In genomic region chr10:29135318-29135717, GRCh38 we compare ENCODE assay signal across 19 cellular contexts.
A peak's percentile ranks its signal among the peaks of the same experiment; 100 is the strongest.
DNase-seq lines count a peak whose midpoint lies in the region; ATAC-seq, FAIRE-seq and TF ChIP-seq lines count a peak whose summit lies in the region.
"Had no signal": no experiment of that assay in that cellular context is flagged by ENCODE, and none has a peak within 500 bp of the region (broad histone marks: within the 10 kb centered on the region; RNA-seq: fewer than 3 reads in every experiment).

No MANE protein-coding gene starts in this region.

- H3K23ac ChIP-seq in trophoblast cell (ENCODE audit: low read length) = no peak overlapping the region

- TF ChIP-seq CTCF in K562 (IDR thresholded peaks at IDR 0.05 in 2 of 3, conservative IDR thresholded peaks at IDR 0.05 in 1 of 3; ENCODE audit: insufficient read depth in 2 of 3, low read depth in 1 of 3, low read length in 3 of 3) = no peak

- H3K14ac ChIP-seq in trophoblast cell (ENCODE audit: low read length) = no peak overlapping the region

- H3K36me3 ChIP-seq in K562 (ENCODE audit: control insufficient read depth, insufficient read depth, low read length) (no peaks in the 10 kb centered on the region), mesodermal cell (ENCODE audit: control insufficient read depth, insufficient read depth, low read length) (no peaks in the 10 kb centered on the region), trophoblast cell (ENCODE audit: control insufficient read depth in 1 of 2, insufficient read depth in 2 of 2, low read length in 2 of 2) (no peaks in the 10 kb centered on the region)
- H3K36me3 ChIP-seq: HAP-1 had no signal

- TF ChIP-seq RAD21 in K562 (CRISPR knock-in tag; conservative IDR thresholded peaks at IDR 0.05 in 1 of 2, IDR thresholded peaks at IDR 0.05 in 1 of 2) = peak in 1 of 2 experiments; percentile 20; a peak in 1 of 4 replicates

- POLR2A ChIA-PET in K562 (lab: Yijun Ruan, JAX) = interaction anchor here (0.7 to 1.1 kb wide), 6 partner anchors 16 to 514 kb away, joined by 3 to 4 read pairs (median 3); no protein-coding TSS in a partner anchor

- no peak for ATAC-seq in K562
- ATAC-seq in HG02981 (IDR thresholded peaks at IDR 0.05; ENCODE audit: unreplicated experiment) = no peak
- ATAC-seq: GM23338 had no signal

- H2AK5ac ChIP-seq in trophoblast cell (ENCODE audit: low read length) = no peak overlapping the region

- peaks cover 15 to 29% of the 10 kb centered on the region in 2 experiments for H3K4me1 ChIP-seq in K562 (replicated peaks in 1 of 2; ENCODE audit: control insufficient read depth in 2 of 2, insufficient read depth in 2 of 2, low read length in 2 of 2)
- peaks cover 40% of the 10 kb centered on the region for H3K4me1 ChIP-seq in mesodermal cell (ENCODE audit: control insufficient read depth, insufficient read depth, low read length, poor library complexity, severe bottlenecking)
- H3K4me1 ChIP-seq in trophoblast cell (ENCODE audit: control insufficient read depth in 1 of 2, insufficient read depth in 2 of 2, low read length in 2 of 2) = peaks cover 9 to 10% of the 10 kb centered on the region in 2 experiments

- no TSS peak for BruUV-seq in K562 (replicated peaks; lab: Mats Ljungman, UMichigan)

- H4K12ac ChIP-seq in trophoblast cell (ENCODE audit: low read depth, low read length) = no peak overlapping the region

- H4K8ac ChIP-seq in trophoblast cell (ENCODE audit: low read depth, low read length) = no peak overlapping the region

- intact Hi-C loops in K562 (cut with micrococcal nuclease) = no loop called here
- intact Hi-C loops in cardiac septum (cut with DNase I) = loop anchor here (10.0 kb wide), 2 partner anchors 141 to 169 kb away; no protein-coding TSS in a partner anchor

- WGBS in K562 (ENCODE audit: insufficient coverage, low coverage, missing lambda C conversion rate) = 8% methylated on average over 3 of the region's 3 CpGs
- 100% methylated on average over 1 of the region's 3 CpGs for WGBS in mesodermal cell (ENCODE audit: insufficient coverage in 2 of 2), 2 experiments
- WGBS in trophoblast cell (ENCODE audit: extremely low coverage, insufficient coverage, insufficient read length) = no CpG with 5 or more reads among the region's 3 CpGs

- H3K27me3 ChIP-seq in K562 (ENCODE audit: control insufficient read depth in 2 of 2, insufficient read depth in 2 of 2, low read length in 2 of 2) (no peaks in the 10 kb centered on the region), trophoblast cell (ENCODE audit: insufficient read depth, low read length) (no peaks in the 10 kb centered on the region)

- H4K20me1 ChIP-seq in K562 (replicated peaks; ENCODE audit: control insufficient read depth, insufficient read depth, low read length) = no peaks in the 10 kb centered on the region

- H3K79me1 ChIP-seq in trophoblast cell (ENCODE audit: low read length) = peaks cover 43% of the 10 kb centered on the region

- H3K18ac ChIP-seq in trophoblast cell (ENCODE audit: low read length) = no peak overlapping the region

- TF ChIP-seq EP300 in K562 (IDR thresholded peaks at IDR 0.05; ENCODE audit: low read length) = no peak

- in situ Hi-C loops in K562 (cut with MboI) = loop anchor here (25.0 kb wide), 1 partner anchor 473 kb away; no protein-coding TSS in a partner anchor

- no peak for TF ChIP-seq POLR2A in K562 (conservative IDR thresholded peaks at IDR 0.05)

- no peak overlapping the region for H2BK12ac ChIP-seq in trophoblast cell (ENCODE audit: low read length)

- H4K91ac ChIP-seq in trophoblast cell (ENCODE audit: low read depth, low read length) = no peak overlapping the region

- DNase-seq in K562 (ENCODE audit: extremely low read depth in 1 of 4, low spot score in 3 of 4) = peak in 2 of 4 experiments; percentile 11
- peak in 1 of 2 donors; percentile 27 for DNase-seq in trophoblast cell
- no peak for DNase-seq in cardiac septum (ENCODE audit: low spot score)
- DNase-seq in amygdala (lab: John Stamatoyannopoulos, UW) = no peak
- DNase-seq: C1 segment of cervical spinal cord; Calu3; CD4-positive, alpha-beta memory T cell; COR-L47; DMS53; DMS79 treated with DMSO at 0.1 percent for 48 hours; GF-D8; HFFc6 had no signal

- H3K4me3 ChIP-seq in K562 = no peak overlapping the region
- H3K4me3 ChIP-seq in mesodermal cell (ENCODE audit: extremely low read depth, insufficient read depth, low read length, poor library complexity, severe bottlenecking) = no peak overlapping the region
- no peak overlapping the region for H3K4me3 ChIP-seq in trophoblast cell (ENCODE audit: low read depth, low read length)
- H3K4me3 ChIP-seq: GM23338, HAP-1 had no signal

- H3K9me3 ChIP-seq in K562 (replicated peaks; ENCODE audit: control insufficient read depth, insufficient read depth, low read depth, low read length) (no peaks in the 10 kb centered on the region), mesodermal cell (ENCODE audit: control insufficient read depth, low read length) (no peaks in the 10 kb centered on the region), trophoblast cell (ENCODE audit: insufficient read depth, low read depth, low read length) (no peaks in the 10 kb centered on the region)
- H3K9me3 ChIP-seq: HAP-1 had no signal

- no peak overlapping the region for H3K4ac ChIP-seq in trophoblast cell (ENCODE audit: low read depth, low read length)

- no peak overlapping the region for H3K27ac ChIP-seq in K562 (ENCODE audit: extremely low read depth, low read depth, low read length)
- H3K27ac ChIP-seq in mesodermal cell (ENCODE audit: low read depth, low read length, severe bottlenecking) = peak overlapping the region; percentile 69
- peak overlapping the region; percentile 85 for H3K27ac ChIP-seq in trophoblast cell (ENCODE audit: low read depth, low read length)

- H2AFZ ChIP-seq in K562 (ENCODE audit: low read depth, low read length) (no peak overlapping the region), trophoblast cell (ENCODE audit: insufficient read depth, low read length, poor library complexity) (no peak overlapping the region)
- H2AFZ ChIP-seq: GM23338 had no signal

- FAIRE-seq in K562 (lab: Jason Lieb, UNC) = no peak
- FAIRE-seq: GM12891, GM18507, H54 had no signal

- H2BK5ac ChIP-seq in trophoblast cell (ENCODE audit: low read depth, low read length, poor library complexity) = no peak overlapping the region

- H2BK120ac ChIP-seq in trophoblast cell (ENCODE audit: insufficient read depth, low read length, poor library complexity) = no peak overlapping the region

- CTCF ChIA-PET in K562 (lab: Yijun Ruan, JAX; ENCODE audit: low intra/inter-chr PET ratio) = no interaction called here

- H3K4me2 ChIP-seq in K562 (ENCODE audit: insufficient read depth, low read length) (no peak overlapping the region), trophoblast cell (ENCODE audit: low read length) (no peak overlapping the region)
- H3K4me2 ChIP-seq: GM23338 had no signal

- H3K9me1 ChIP-seq in K562 (ENCODE audit: control insufficient read depth, insufficient read depth, low read length) = no peaks in the 10 kb centered on the region

- H3K79me2 ChIP-seq in K562 (ENCODE audit: control insufficient read depth, insufficient read depth, low read length) (no peaks in the 10 kb centered on the region), trophoblast cell (ENCODE audit: control insufficient read depth, insufficient read depth, low read length, poor library complexity) (peaks cover 4% of the 10 kb centered on the region)

- no peak overlapping the region for H3K9ac ChIP-seq in K562 (ENCODE audit: insufficient read depth in 1 of 2, low read depth in 2 of 2, low read length in 2 of 2)
- no peak overlapping the region for H3K9ac ChIP-seq in trophoblast cell (ENCODE audit: low read length)

TF ChIP-seq in K562, 482 proteins besides CTCF, POLR2A, EP300 and RAD21 (continues in another document):
- TF ChIP-seq FOXK2 (conservative IDR thresholded peaks at IDR 0.05 in 1 of 2, IDR thresholded peaks at IDR 0.05 in 1 of 2; ENCODE audit: low read depth in 2 of 2) = 0 out of 4 replicates have a peak, but pooled peaks have one; percentile 24 to 28
- no peak for TF ChIP-seq SP1 (CRISPR knock-in tag; IDR thresholded peaks at IDR 0.05)
- TF ChIP-seq HDGF (IDR thresholded peaks at IDR 0.05) = no peak
- TF ChIP-seq PHB2 (IDR thresholded peaks at IDR 0.05; ENCODE audit: low read depth) = no peak
- 0 out of 2 replicates have a peak, but pooled peaks have one; percentile 37 for TF ChIP-seq SMARCE1 (IDR thresholded peaks at IDR 0.05)
- no peak for TF ChIP-seq TOE1 (IDR thresholded peaks at IDR 0.05; ENCODE audit: borderline replicate concordance)
- TF ChIP-seq TOE1 (CRISPR knock-in tag; IDR thresholded peaks at IDR 0.05; ENCODE audit: borderline replicate concordance, low read depth) = no peak
- peak; percentile 27; the same call in 1 of the 2 replicates for TF ChIP-seq CBFA2T3 (IDR thresholded peaks at IDR 0.05)
- peak; percentile 72 for TF ChIP-seq ARID1B (IDR thresholded peaks at IDR 0.05)
- no peak for TF ChIP-seq ZNF57 (CRISPR knock-in tag; IDR thresholded peaks at IDR 0.05)
- TF ChIP-seq ATF3 (IDR thresholded peaks at IDR 0.05) = peak; percentile 68; the same call in 1 of the 2 replicates
- TF ChIP-seq ATF3 (CRISPR knock-in tag; conservative IDR thresholded peaks at IDR 0.05) = no peak
- TF ChIP-seq EZH2 (IDR thresholded peaks at IDR 0.05; ENCODE audit: borderline replicate concordance, low read depth, low read length) = no peak
- TF ChIP-seq ATF4 (CRISPR knock-in tag; IDR thresholded peaks at IDR 0.05) = no peak
